Comparison of ENCODE assay signal across 9 cellular contexts in the genomic region with DNA sequence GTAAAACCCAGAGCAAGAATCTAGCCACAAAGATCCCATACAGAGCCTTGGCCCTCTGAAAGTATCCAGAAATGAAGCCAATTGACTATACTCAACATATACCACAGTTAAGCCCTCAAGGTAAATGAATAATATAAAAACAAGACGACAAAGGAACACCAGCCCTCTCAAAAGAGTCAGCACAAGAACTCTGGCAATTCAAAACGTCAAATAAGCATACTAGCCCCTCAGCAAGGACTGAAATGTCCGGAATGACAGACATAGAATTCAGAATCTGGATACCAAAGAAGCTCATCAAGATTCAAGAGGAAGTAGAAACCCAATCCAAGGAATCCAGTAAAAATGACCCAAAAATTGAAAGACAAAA.
DNase-seq lines count a peak whose midpoint lies in the region; ATAC-seq and TF ChIP-seq lines count a peak whose summit lies in the region.
"Had no signal": no experiment of that assay in that cellular context is flagged by ENCODE, and none has a peak within 500 bp of the region (broad histone marks: within the 10 kb centered on the region; RNA-seq: fewer than 3 reads in every experiment).

No MANE protein-coding gene starts in this region.

- H3K4me3 ChIP-seq in SU-DHL-6 (ENCODE audit: insufficient read depth, low read length, poor library complexity, severe bottlenecking) (no peak overlapping the region), fibroblast of pulmonary artery (replicated peaks; ENCODE audit: low read depth, low read length) (peak overlapping the region; percentile 59), skin epidermis (peak overlapping the region in 5 of 7 experiments; percentile 42 to 77 (median 65))

- H3K4me2 ChIP-seq in SU-DHL-6 (ENCODE audit: low read depth, low read length, poor library complexity, severe bottlenecking): peak overlapping the region; percentile 88

- H2AFZ ChIP-seq in SU-DHL-6 (ENCODE audit: low read depth, low read length, severe bottlenecking): peak overlapping the region; percentile 97

- H3F3A ChIP-seq in SU-DHL-6 (ENCODE audit: insufficient read depth): no peaks in the 10 kb centered on the region

- no peaks in the 10 kb centered on the region for H3K9me2 ChIP-seq in SU-DHL-6 (replicated peaks; ENCODE audit: insufficient read depth, low read length)

- no peaks in the 10 kb centered on the region for H3K79me2 ChIP-seq in SU-DHL-6 (ENCODE audit: insufficient read depth, low read length)

- TF ChIP-seq CTCF in SU-DHL-6 (IDR thresholded peaks at IDR 0.05; ENCODE audit: insufficient read depth, low read length, poor library complexity, severe bottlenecking): no peak
- no peak for TF ChIP-seq CTCF in fibroblast of pulmonary artery (IDR thresholded peaks at IDR 0.05; ENCODE audit: low read length, missing control alignments)

- DNase-seq in fibroblast of pulmonary artery (ENCODE audit: low read depth): no peak
- DNase-seq in NCI-H1105 treated with DMSO at 0.1 percent for 48 hours (lab: John Stamatoyannopoulos, UW): no peak
- no peak for DNase-seq in cerebellar nuclear complex (lab: John Stamatoyannopoulos, UW)
- DNase-seq in GM19238 (ENCODE audit: insufficient read length, low spot score): no peak
- DNase-seq in COLO829 (ENCODE audit: low spot score): no peak

- peak overlapping the region; percentile 69 for H3K9ac ChIP-seq in SU-DHL-6 (ENCODE audit: low read length)

- ATAC-seq in GM21360 (IDR thresholded peaks at IDR 0.05; ENCODE audit: unreplicated experiment): peak; percentile 0

- H4K20me1 ChIP-seq in SU-DHL-6 (ENCODE audit: low read depth, low read length): no peaks in the 10 kb centered on the region

- H3K36me3 ChIP-seq in SU-DHL-6 (ENCODE audit: low read length): no peaks in the 10 kb centered on the region
- H3K36me3 ChIP-seq: brain microvascular endothelial cell had no signal

- H3K27me3 ChIP-seq in SU-DHL-6 (ENCODE audit: low read length): no peaks in the 10 kb centered on the region
- H3K27me3 ChIP-seq: brain microvascular endothelial cell had no signal

- no peak overlapping the region for H3K27ac ChIP-seq in SU-DHL-6 (ENCODE audit: low read depth, low read length)
- H3K27ac ChIP-seq in skin epidermis: peak overlapping the region in 19 of 21 experiments; percentile 40 to 97 (median 91)

- no peaks in the 10 kb centered on the region for H3K9me3 ChIP-seq in SU-DHL-6 (ENCODE audit: insufficient read depth, low read length)
